In the genomic region with DNA sequence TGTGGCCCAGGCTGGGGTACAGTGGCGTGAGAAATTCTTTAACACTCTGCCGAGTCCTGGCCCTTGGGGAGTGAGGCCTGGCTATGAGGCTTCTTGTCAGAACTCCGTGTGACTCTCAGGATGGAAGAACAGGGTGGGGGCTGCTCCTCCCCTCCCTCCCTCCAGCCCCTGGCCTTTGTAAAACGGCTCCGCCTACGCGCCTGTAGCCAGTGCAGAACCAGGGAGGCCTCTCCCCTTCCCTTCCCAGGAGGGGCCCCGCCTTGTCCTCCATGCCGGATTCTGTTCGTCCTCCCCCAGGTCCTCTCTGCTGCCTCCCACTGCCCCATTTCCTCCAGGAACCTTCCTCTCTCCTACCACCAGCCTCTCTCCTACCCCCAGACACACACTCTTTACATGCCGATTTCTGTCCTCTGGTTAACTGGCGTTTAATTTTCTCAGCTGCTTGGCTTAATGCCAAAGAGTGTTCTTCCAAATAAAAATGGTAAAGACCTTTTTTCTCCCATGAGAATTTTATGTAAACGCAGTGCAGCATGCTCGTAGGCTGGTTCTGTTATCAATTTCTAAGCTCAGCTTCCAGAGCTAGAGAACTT, we compare ENCODE assay signal across 10 cellular contexts. TPM values are rescaled to one million over a fixed set of nuclear protein-coding genes. Genes with fewer than 3 reads are reported as not detected.
DNase-seq lines count a peak whose midpoint lies in the region; ATAC-seq and TF ChIP-seq lines count a peak whose summit lies in the region.
"Had no signal": no experiment of that assay in that cellular context is flagged by ENCODE, and none has a peak within 500 bp of the region (broad histone marks: within the 10 kb centered on the region; RNA-seq: fewer than 3 reads in every experiment).

No MANE protein-coding gene starts in this region.

- H3K9me3 ChIP-seq in upper lobe of right lung: no peaks in the 10 kb centered on the region

- in situ Hi-C loops in G401 (cut with HindIII; ENCODE audit: low sequenced_read_pairs): no loop called here

- peak; percentile 47 for ATAC-seq in left colon
- ATAC-seq in upper lobe of right lung: peak; percentile 32

- no peaks in the 10 kb centered on the region for H3K36me3 ChIP-seq in upper lobe of right lung

- no peak overlapping the region for H3K27ac ChIP-seq in upper lobe of right lung

- no peak for TF ChIP-seq CTCF in upper lobe of right lung (IDR thresholded peaks at IDR 0.05)

- peaks cover 10% of the 10 kb centered on the region for H3K4me1 ChIP-seq in upper lobe of right lung

- peak; percentile 36 for DNase-seq in NCI-H510A treated with DMSO at 0.1 percent for 48 hours (lab: John Stamatoyannopoulos, UW)
- DNase-seq in NCI-H510A (lab: John Stamatoyannopoulos, UW): no peak
- peak; percentile 17 for DNase-seq in amniotic epithelial cell (ENCODE audit: low read depth)
- DNase-seq in left colon: peak in 1 of 2 donors; percentile 69
- no peak for DNase-seq in upper lobe of right lung
- DNase-seq in stimulated activated CD4-positive, alpha-beta T cell treated with anti-CD3 and anti-CD28 coated beads, Interleukin-4, amount 100 ng/mL, for 24 hours: no peak
- DNase-seq in G401 (ENCODE audit: low spot score): no peak
- no peak for DNase-seq in activated T-cell treated with anti-CD3 and anti-CD28 coated beads, Interleukin-2, amount 50 U/mL, for 1 hour
- DNase-seq: activated CD4-positive, CD25-positive, alpha-beta regulatory T cell; naive B cell had no signal

- H3K27me3 ChIP-seq in upper lobe of right lung: no peaks in the 10 kb centered on the region

- H3K4me3 ChIP-seq in upper lobe of right lung: no peak overlapping the region

- intact Hi-C loops in left colon (cut with DNase I, micrococcal nuclease): no loop called here
- intact Hi-C loops in upper lobe of right lung (cut with DNase I): no loop called here

RNA-seq across cellular contexts. Expression of a gene that starts 21.0 kb away (rescaled TPM):
- total RNA-seq in left colon (100 to 1,000 TPM; 117 to 236 TPM), upper lobe of right lung (15.3 TPM)
- total RNA-seq in G401 (2014; rRNA removed; shearing (Covaris generic)): 5.7 and 10.5 TPM in 2 replicates

Comparison
In these comparisons a context has a peak if more than half of its experiments do, and no peak if none do; other contexts are left out.
1. DNase-seq: peak in NCI-H510A treated with DMSO at 0.1 percent for 48 hours (single experiment) and amniotic epithelial cell (single experiment); none in NCI-H510A (single experiment), upper lobe of right lung (single experiment), stimulated activated CD4-positive, alpha-beta T cell treated with anti-CD3 and anti-CD28 coated beads, Interleukin-4, amount 100 ng/mL, for 24 hours (single experiment), G401 (single experiment) and activated T-cell treated with anti-CD3 and anti-CD28 coated beads, Interleukin-2, amount 50 U/mL, for 1 hour (single experiment).